18 cellular contexts compared by ENCODE assay signal in genomic region chr3:36434682-36435426, GRCh38.
DNase-seq lines count a peak whose midpoint lies in the region; ATAC-seq and TF ChIP-seq lines count a peak whose summit lies in the region.
"Had no signal": no experiment of that assay in that cellular context is flagged by ENCODE, and none has a peak within 500 bp of the region (broad histone marks: within the 10 kb centered on the region; RNA-seq: fewer than 3 reads in every experiment).

No MANE protein-coding gene starts in this region.

- TF ChIP-seq CTCF in epithelial cell of esophagus (IDR thresholded peaks at IDR 0.05; ENCODE audit: insufficient read depth, low read depth, low read length, missing control alignments) (no peak), retinal pigment epithelial cell (conservative IDR thresholded peaks at IDR 0.05; ENCODE audit: low read depth, low read length) (no peak)

- no peak overlapping the region for H3K4me3 ChIP-seq in epithelial cell of esophagus (ENCODE audit: low read length)
- H3K4me3 ChIP-seq in retinal pigment epithelial cell (ENCODE audit: low read length), result no peak overlapping the region
- H3K4me3 ChIP-seq: GM23338, mucosa of descending colon, smooth muscle cell, transverse colon had no signal

- ATAC-seq in GM21381 (IDR thresholded peaks at IDR 0.05; ENCODE audit: unreplicated experiment), result no peak
- ATAC-seq: GM23338; left colon; mucosa of descending colon; stimulated activated effector memory CD8-positive, alpha-beta T cell treated with anti-CD3 and anti-CD28 coated beads, Interleukin-12 subunit alpha, Interleukin-12 subunit beta, amount 100 ng/mL, for 72 hours had no signal

- peak; percentile 72 for DNase-seq in GM03348 (ENCODE audit: low spot score)
- DNase-seq in NCI-H226, result peak; percentile 39
- peak; percentile 68 for DNase-seq in epithelial cell of esophagus (ENCODE audit: low read depth)
- DNase-seq in retinal pigment epithelial cell (ENCODE audit: low read depth), result peak; percentile 43
- DNase-seq in inferior parietal cortex (ENCODE audit: extremely low spot score), result no peak
- DNase-seq in T1000 (lab: John Stamatoyannopoulos, UW), result no peak
- no peak for DNase-seq in NCI-H2196 treated with DMSO at 0.1 percent for 48 hours (lab: John Stamatoyannopoulos, UW; ENCODE audit: unreplicated experiment)
- DNase-seq: activated CD4-positive, alpha-beta T cell treated with anti-CD3 and anti-CD28 coated beads, Interleukin-2, amount 50 U/mL, for 1 hour; activated T-cell treated with anti-CD3 and anti-CD28 coated beads, Interleukin-2, amount 50 U/mL, for 24 hours; hypothalamus; left colon; mucosa of descending colon; SHP77; transverse colon had no signal

Comparison
In these comparisons a context has a peak if more than half of its experiments do, and no peak if none do; other contexts are left out.
1. DNase-seq: peak in GM03348 (single experiment), NCI-H226 (single experiment), epithelial cell of esophagus (single experiment) and retinal pigment epithelial cell (single experiment); none in inferior parietal cortex (single experiment), T1000 (single experiment) and NCI-H2196 treated with DMSO at 0.1 percent for 48 hours (single experiment).